ENCODE assay signal across 14 cellular contexts in the genomic region with DNA sequence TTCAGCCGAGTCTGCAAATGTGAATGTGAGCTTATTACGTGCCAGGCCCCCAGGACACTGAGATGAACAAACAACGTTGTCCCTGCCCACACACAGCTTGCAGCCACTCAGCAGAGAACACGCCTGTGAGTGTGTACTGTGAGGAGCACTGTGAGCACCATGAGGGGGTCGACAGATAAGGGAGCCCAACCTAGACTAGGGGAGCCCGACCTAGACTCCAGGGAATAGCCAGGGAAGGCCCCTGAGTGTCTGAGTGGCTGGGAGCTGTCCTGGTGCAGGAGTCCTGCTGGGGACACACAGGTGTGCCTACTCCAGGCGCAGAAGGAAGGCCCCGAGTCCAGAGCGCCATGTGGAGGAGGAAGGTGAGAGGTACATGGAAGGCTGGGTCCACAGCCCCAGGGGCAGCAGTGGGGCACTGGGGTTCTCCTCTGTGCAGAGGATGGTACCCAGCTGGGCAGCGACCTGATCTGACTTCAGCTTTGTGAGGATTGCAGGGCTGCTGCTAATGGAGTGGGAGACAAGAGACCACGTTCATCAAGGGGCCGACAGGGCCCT. TPM values are rescaled to one million over a fixed set of nuclear protein-coding genes. Genes with fewer than 3 reads are reported as not detected.
DNase-seq lines count a peak whose midpoint lies in the region; ATAC-seq and TF ChIP-seq lines count a peak whose summit lies in the region.
"Had no signal": no experiment of that assay in that cellular context is flagged by ENCODE, and none has a peak within 500 bp of the region (broad histone marks: within the 10 kb centered on the region; RNA-seq: fewer than 3 reads in every experiment).

No MANE protein-coding gene starts in this region.

- peaks cover 47% of the 10 kb centered on the region for H3K4me1 ChIP-seq in fibroblast of lung (ENCODE audit: control insufficient read depth, extremely low read depth, insufficient read depth, low read length)

- peak overlapping the region; percentile 14 for H3K27ac Mint-ChIP-seq in osteocyte (ENCODE audit: unreplicated experiment)
- no peak overlapping the region for H3K27ac Mint-ChIP-seq in activated naive CD4-positive, alpha-beta T cell treated with anti-CD3 and anti-CD28 coated beads for 36 hours
- no peak overlapping the region for H3K27ac Mint-ChIP-seq in activated CD8-positive, alpha-beta memory T cell treated with anti-CD3 and anti-CD28 coated beads, Interleukin-2, amount 10 ng/mL, durations not matched to agents 7 days and 5 days
- H3K27ac Mint-ChIP-seq: activated CD8-positive, alpha-beta T cell treated with anti-CD3 and anti-CD28 coated beads for 36 hours; GM23338 had no signal

- peaks cover 24% of the 10 kb centered on the region for H3K79me2 ChIP-seq in fibroblast of lung (ENCODE audit: control insufficient read depth, insufficient read depth, low read length)

- no peak overlapping the region for H3K4me3 ChIP-seq in fibroblast of lung (replicated peaks in 1 of 4; ENCODE audit: control extremely low read depth in 1 of 4, insufficient read depth in 1 of 4, low read depth in 3 of 4, low read length in 4 of 4)
- H3K4me3 ChIP-seq: cardiac muscle cell, GM23338 had no signal

- peak overlapping the region; percentile 26 for H3K27ac ChIP-seq in fibroblast of lung (ENCODE audit: insufficient read depth, low read length)
- H3K27ac ChIP-seq: cardiac muscle cell, epithelial cell of prostate had no signal

- ATAC-seq in activated CD8-positive, alpha-beta memory T cell treated with anti-CD3 and anti-CD28 coated beads, Interleukin-2, amount 10 ng/mL, durations not matched to agents 7 days and 5 days, result no peak
- ATAC-seq: activated CD8-positive, alpha-beta T cell treated with anti-CD3 and anti-CD28 coated beads for 36 hours had no signal

- H3K27me3 ChIP-seq in fibroblast of lung (ENCODE audit: control insufficient read depth, insufficient read depth, low read length), result no peaks in the 10 kb centered on the region
- H3K27me3 ChIP-seq: cardiac muscle cell had no signal

- peaks cover 81% of the 10 kb centered on the region for H3K4me1 Mint-ChIP-seq in osteocyte (ENCODE audit: unreplicated experiment)
- H3K4me1 Mint-ChIP-seq in activated naive CD4-positive, alpha-beta T cell treated with anti-CD3 and anti-CD28 coated beads for 36 hours (ENCODE audit: low read depth), result no peaks in the 10 kb centered on the region
- peaks cover under 1% of the 10 kb centered on the region for H3K4me1 Mint-ChIP-seq in activated CD8-positive, alpha-beta memory T cell treated with anti-CD3 and anti-CD28 coated beads, Interleukin-2, amount 10 ng/mL, durations not matched to agents 7 days and 5 days

- no peak overlapping the region for H3K4me3 Mint-ChIP-seq in osteocyte (ENCODE audit: unreplicated experiment)
- no peak overlapping the region for H3K4me3 Mint-ChIP-seq in activated naive CD4-positive, alpha-beta T cell treated with anti-CD3 and anti-CD28 coated beads for 36 hours
- H3K4me3 Mint-ChIP-seq in activated CD8-positive, alpha-beta memory T cell treated with anti-CD3 and anti-CD28 coated beads, Interleukin-2, amount 10 ng/mL, durations not matched to agents 7 days and 5 days, result no peak overlapping the region
- H3K4me3 Mint-ChIP-seq: activated CD8-positive, alpha-beta T cell treated with anti-CD3 and anti-CD28 coated beads for 36 hours; GM23338 had no signal

- H3K4me2 ChIP-seq in fibroblast of lung (ENCODE audit: extremely low read depth, insufficient read depth, low read length), result peak overlapping the region; percentile 17
- H3K4me2 ChIP-seq: GM23338 had no signal

- TF ChIP-seq CTCF in fibroblast of lung (conservative IDR thresholded peaks at IDR 0.05 in 1 of 2, IDR thresholded peaks at IDR 0.05 in 1 of 2; ENCODE audit: low read depth in 1 of 2, low read length in 2 of 2) (peak in 1 of 2 donors; percentile 1), osteocyte (IDR thresholded peaks at IDR 0.05) (no peak)

- H3K9me3 Mint-ChIP-seq in osteocyte (ENCODE audit: unreplicated experiment), result no peaks in the 10 kb centered on the region
- H3K9me3 Mint-ChIP-seq in activated naive CD4-positive, alpha-beta T cell treated with anti-CD3 and anti-CD28 coated beads for 36 hours, result no peaks in the 10 kb centered on the region
- no peaks in the 10 kb centered on the region for H3K9me3 Mint-ChIP-seq in activated CD8-positive, alpha-beta memory T cell treated with anti-CD3 and anti-CD28 coated beads, Interleukin-2, amount 10 ng/mL, durations not matched to agents 7 days and 5 days (ENCODE audit: low read depth)
- H3K9me3 Mint-ChIP-seq: activated CD8-positive, alpha-beta T cell treated with anti-CD3 and anti-CD28 coated beads for 36 hours; GM23338 had no signal

- H4K20me1 ChIP-seq in fibroblast of lung (ENCODE audit: control insufficient read depth, extremely low read depth, insufficient read depth, low read length), result no peaks in the 10 kb centered on the region

- H2AFZ ChIP-seq in fibroblast of lung (ENCODE audit: low read length), result no peak overlapping the region
- H2AFZ ChIP-seq: GM23338 had no signal

- no peaks in the 10 kb centered on the region for H3K9me3 ChIP-seq in fibroblast of lung (ENCODE audit: control insufficient read depth, insufficient read depth, low read depth, low read length)

- no peaks in the 10 kb centered on the region for H3K27me3 Mint-ChIP-seq in osteocyte (ENCODE audit: unreplicated experiment)
- H3K27me3 Mint-ChIP-seq in activated naive CD4-positive, alpha-beta T cell treated with anti-CD3 and anti-CD28 coated beads for 36 hours (ENCODE audit: low read depth), result peaks cover 3% of the 10 kb centered on the region
- no peaks in the 10 kb centered on the region for H3K27me3 Mint-ChIP-seq in activated CD8-positive, alpha-beta memory T cell treated with anti-CD3 and anti-CD28 coated beads, Interleukin-2, amount 10 ng/mL, durations not matched to agents 7 days and 5 days
- H3K27me3 Mint-ChIP-seq: activated CD8-positive, alpha-beta T cell treated with anti-CD3 and anti-CD28 coated beads for 36 hours had no signal

- peaks cover 17% of the 10 kb centered on the region for H3K36me3 Mint-ChIP-seq in osteocyte (ENCODE audit: unreplicated experiment)
- no peaks in the 10 kb centered on the region for H3K36me3 Mint-ChIP-seq in activated naive CD4-positive, alpha-beta T cell treated with anti-CD3 and anti-CD28 coated beads for 36 hours (ENCODE audit: low read depth)
- H3K36me3 Mint-ChIP-seq in activated CD8-positive, alpha-beta memory T cell treated with anti-CD3 and anti-CD28 coated beads, Interleukin-2, amount 10 ng/mL, durations not matched to agents 7 days and 5 days, result no peaks in the 10 kb centered on the region

- no peak overlapping the region for H3K9ac ChIP-seq in fibroblast of lung (ENCODE audit: insufficient read depth, low read length)

- CTCF ChIA-PET in activated naive CD4-positive, alpha-beta T cell treated with anti-CD3 and anti-CD28 coated beads for 36 hours (lab: Charles Lee), result no interaction called here
- CTCF ChIA-PET in activated CD8-positive, alpha-beta memory T cell treated with anti-CD3 and anti-CD28 coated beads, Interleukin-2, amount 10 ng/mL, durations not matched to agents 7 days and 5 days (lab: Charles Lee), result no interaction called here

- H3K36me3 ChIP-seq in fibroblast of lung (ENCODE audit: control insufficient read depth, insufficient read depth, low read length), result no peaks in the 10 kb centered on the region
- H3K36me3 ChIP-seq: cardiac muscle cell had no signal

- intact Hi-C loops in activated naive CD4-positive, alpha-beta T cell treated with anti-CD3 and anti-CD28 coated beads for 36 hours (cut with micrococcal nuclease), result no loop called here

- DNase-seq in COLO668 (lab: John Stamatoyannopoulos, UW; ENCODE audit: unreplicated experiment) (peak; percentile 27), NCI-H345 (lab: John Stamatoyannopoulos, UW) (peak; percentile 67), fibroblast of lung (ENCODE audit: low read depth in 2 of 2) (no peak), osteocyte (ENCODE audit: extremely low spot score, unreplicated experiment) (no peak), NK-92 (lab: John Stamatoyannopoulos, UW; ENCODE audit: unreplicated experiment) (no peak)
- no peak for DNase-seq in central memory CD4-positive, alpha-beta T cell
- no peak for DNase-seq in activated naive CD4-positive, alpha-beta T cell treated with anti-CD3 and anti-CD28 coated beads for 36 hours
- DNase-seq in activated CD8-positive, alpha-beta memory T cell treated with anti-CD3 and anti-CD28 coated beads, Interleukin-2, amount 10 ng/mL, durations not matched to agents 7 days and 5 days, result no peak
- DNase-seq: activated CD8-positive, alpha-beta T cell treated with anti-CD3 and anti-CD28 coated beads for 36 hours; activated gamma-delta T cell treated with Interleukin-2 at 50 U/mL for 16 hours had no signal

RNA-seq across cellular contexts. Expression of gene MGLL, which starts 36.5 kb away (rescaled TPM):
- 15.2 and 60.1 TPM in 2 replicates for total RNA-seq in fibroblast of lung
- polyA plus RNA-seq in fibroblast of lung, result 69.8 and 122 TPM in 2 replicates
- polyA plus RNA-seq in fibroblast of lung (2012), result 101 and 175 TPM in 2 replicates
- 75.2 and 302 TPM in 2 replicates for polyA minus RNA-seq in fibroblast of lung (ENCODE audit: low replicate concordance)
- total RNA-seq in osteocyte, result 102 and 112 TPM in 2 replicates
- total RNA-seq in activated naive CD4-positive, alpha-beta T cell treated with anti-CD3 and anti-CD28 coated beads for 36 hours, result under 1 TPM; 0.14 to 0.25 TPM
- total RNA-seq in activated CD8-positive, alpha-beta memory T cell treated with anti-CD3 and anti-CD28 coated beads, Interleukin-2, amount 10 ng/mL, durations not matched to agents 7 days and 5 days, result 1 to 10 TPM; 3.4 to 5.0 TPM
- total RNA-seq: G401 had no signal

Comparison
In these comparisons a context has a peak if more than half of its experiments do, and no peak if none do; other contexts are left out.
1. DNase-seq: peak in COLO668 (single experiment) and NCI-H345 (single experiment); none in fibroblast of lung (0 of 2), osteocyte (single experiment), central memory CD4-positive, alpha-beta T cell (single experiment), activated naive CD4-positive, alpha-beta T cell treated with anti-CD3 and anti-CD28 coated beads for 36 hours (single experiment), activated CD8-positive, alpha-beta memory T cell treated with anti-CD3 and anti-CD28 coated beads, Interleukin-2, amount 10 ng/mL, durations not matched to agents 7 days and 5 days (single experiment) and NK-92 (single experiment).